In the genomic region with DNA sequence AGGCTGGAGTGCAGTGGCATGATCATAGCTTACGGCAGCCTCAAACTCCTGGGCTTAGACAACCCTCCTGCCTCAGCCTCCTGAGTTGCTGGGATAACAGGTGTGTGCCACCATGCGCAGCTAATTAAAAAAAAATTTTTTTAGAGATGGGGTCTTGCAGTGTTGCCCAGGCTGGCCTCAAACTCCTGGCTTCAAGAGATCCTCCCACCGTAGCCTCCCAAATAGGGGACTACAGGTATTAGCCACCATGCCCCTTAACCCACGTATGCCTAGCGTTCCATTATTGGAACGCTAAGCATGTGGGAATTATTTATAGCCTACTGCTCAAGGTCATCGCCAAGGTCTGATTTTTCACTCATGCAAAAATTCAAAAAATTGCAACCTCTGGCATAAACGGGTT, we compare ENCODE assay signal across 2 cellular contexts.
TF ChIP-seq lines count a peak whose summit lies in the region.

No MANE protein-coding gene starts in this region.

TF ChIP-seq in HepG2, 621 proteins besides CTCF, POLR2A, EP300 and RAD21:
- 0 out of 2 replicates have a peak, but pooled peaks have one; percentile 20 for TF ChIP-seq ZNF121 (CRISPR knock-in tag; IDR thresholded peaks at IDR 0.05)
- no peak for TF ChIP-seq SKI (IDR thresholded peaks at IDR 0.05; ENCODE audit: partially characterized antibody)

TF ChIP-seq in WTC11, 78 proteins besides CTCF, POLR2A, EP300 and RAD21:
- TF ChIP-seq, protein P1, sequence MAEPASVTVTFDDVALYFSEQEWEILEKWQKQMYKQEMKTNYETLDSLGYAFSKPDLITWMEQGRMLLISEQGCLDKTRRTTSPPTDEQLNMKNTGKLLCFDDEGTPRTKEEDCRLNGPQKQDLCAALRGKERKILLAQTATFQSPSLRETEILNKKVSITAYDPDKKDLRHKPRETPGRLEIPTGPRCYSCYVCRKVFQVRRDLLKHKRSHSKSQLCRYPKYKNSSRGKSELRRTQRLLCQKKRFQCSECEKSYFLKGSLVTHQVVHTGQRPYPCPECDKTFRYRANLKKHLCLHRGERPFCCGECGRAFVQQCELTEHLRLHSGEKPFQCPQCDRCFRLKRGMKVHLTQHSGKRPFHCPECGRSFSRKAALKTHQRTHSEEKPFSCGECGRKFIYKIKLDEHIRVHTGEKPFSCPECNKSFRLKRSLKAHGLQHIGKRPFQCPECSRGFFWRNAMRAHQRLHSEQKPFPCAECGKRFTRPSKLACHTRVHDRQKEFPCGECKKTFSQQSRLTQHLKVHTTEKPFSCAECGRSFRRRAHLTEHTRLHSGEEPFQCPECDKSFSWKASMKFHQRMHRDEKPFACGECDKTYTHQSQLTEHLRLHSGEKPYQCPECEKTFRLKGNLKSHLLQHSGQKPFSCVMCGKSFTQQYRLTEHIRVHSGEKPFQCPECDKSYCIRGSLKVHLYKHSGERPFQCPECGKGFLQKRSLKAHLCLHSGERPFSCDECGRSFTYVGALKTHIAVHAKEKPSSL (CRISPR knock-in tag; conservative IDR thresholded peaks at IDR 0.05): no peak
- peak; percentile 41; the same call in 1 of the 2 replicates for TF ChIP-seq ZNF121 (CRISPR knock-in tag; IDR thresholded peaks at IDR 0.05)
